In the genomic region with DNA sequence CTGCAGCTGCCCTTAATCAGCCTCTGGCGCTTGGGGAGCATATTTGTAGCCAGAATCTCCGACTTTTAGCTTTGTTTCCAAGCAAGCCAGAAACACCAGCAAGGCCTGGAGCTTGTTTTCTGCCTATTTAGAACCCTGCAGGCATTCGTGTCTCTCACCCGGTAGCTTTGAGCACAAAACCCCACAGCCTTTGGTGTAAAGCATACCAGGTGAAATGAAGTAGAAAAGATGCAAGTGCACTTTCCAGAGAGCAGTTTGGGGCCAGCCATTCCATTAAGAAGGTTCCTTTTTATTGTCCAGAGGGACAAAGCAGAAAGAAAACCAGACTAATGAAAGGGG, we compare ENCODE assay signal across 8 cellular contexts. TPM values are rescaled to one million over a fixed set of nuclear protein-coding genes. Genes with fewer than 3 reads are reported as not detected.
A peak's percentile ranks its signal among the peaks of the same experiment; 100 is the strongest.
DNase-seq lines count a peak whose midpoint lies in the region; ATAC-seq and TF ChIP-seq lines count a peak whose summit lies in the region.

No MANE protein-coding gene starts in this region.

- peak overlapping the region; percentile 97 to 100 (median 98) for H3K27ac Mint-ChIP-seq in CD14-positive monocyte

- H3K9ac ChIP-seq in mucosa of stomach (ENCODE audit: low read length): peak overlapping the region; percentile 46

- peaks cover 43% of the 10 kb centered on the region for H3K4me1 ChIP-seq in body of pancreas
- peaks cover 14% of the 10 kb centered on the region for H3K4me1 ChIP-seq in mucosa of stomach (ENCODE audit: control insufficient read depth, insufficient read depth, low read length)

- H3K36me3 Mint-ChIP-seq in CD14-positive monocyte: peaks cover 31 to 34% of the 10 kb centered on the region in 2 donors

- peak; percentile 3 for ATAC-seq in HG02759 (IDR thresholded peaks at IDR 0.05; ENCODE audit: unreplicated experiment)
- ATAC-seq in body of pancreas: no peak
- ATAC-seq in omental fat pad (ENCODE audit: low FRiP score): no peak

- DNase-seq in CD14-positive monocyte (ENCODE audit: low spot score): no peak
- no peak for DNase-seq in body of pancreas
- DNase-seq in kidney glomerular epithelial cell (lab: John Stamatoyannopoulos, UW): no peak
- DNase-seq in effector CD4-positive, alpha-beta T cell: no peak
- DNase-seq in germinal center (ENCODE audit: low spot score): no peak
- no peak for DNase-seq in omental fat pad (ENCODE audit: low spot score)

- peak overlapping the region; percentile 95 to 97 for H3K4me3 Mint-ChIP-seq in CD14-positive monocyte

- peaks cover 0 to 2% (median 0%) of the 10 kb centered on the region in 7 donors for H3K9me3 Mint-ChIP-seq in CD14-positive monocyte

- H3K9me3 ChIP-seq in body of pancreas: no peaks in the 10 kb centered on the region
- no peaks in the 10 kb centered on the region for H3K9me3 ChIP-seq in mucosa of stomach (ENCODE audit: control insufficient read depth, low read length)

- H3K36me3 ChIP-seq in body of pancreas (replicated peaks in 1 of 2; ENCODE audit: insufficient read depth in 1 of 2, low read depth in 2 of 2) (peaks cover 2 to 5% of the 10 kb centered on the region in 2 donors), mucosa of stomach (ENCODE audit: control insufficient read depth, insufficient read depth, low read length) (no peaks in the 10 kb centered on the region)

- H3K4me3 ChIP-seq in body of pancreas: peak overlapping the region; percentile 4 to 17
- peak overlapping the region; percentile 62 for H3K4me3 ChIP-seq in mucosa of stomach (ENCODE audit: low read length)

- H3K4me1 Mint-ChIP-seq in CD14-positive monocyte: peaks cover 62% of the 10 kb centered on the region

- no peaks in the 10 kb centered on the region for H3K27me3 Mint-ChIP-seq in CD14-positive monocyte (ENCODE audit: low read depth in 3 of 3)

- 1 to 3% methylated on average over 3 to 4 of the region's 4 CpGs for WGBS in body of pancreas, 2 donors

- intact Hi-C loops in CD14-positive monocyte (cut with micrococcal nuclease): loop anchor here (10.0 kb wide), 3 partner anchors 114 to 1184 kb away; no protein-coding TSS in a partner anchor
- intact Hi-C loops in body of pancreas (cut with DNase I): no loop called here

- H3K27ac ChIP-seq in body of pancreas: peak overlapping the region; percentile 78 to 93 (median 91)

- no peak for TF ChIP-seq POLR2A in body of pancreas (IDR thresholded peaks at IDR 0.05)

- H3K27me3 ChIP-seq in body of pancreas: no peaks in the 10 kb centered on the region
- no peaks in the 10 kb centered on the region for H3K27me3 ChIP-seq in mucosa of stomach (ENCODE audit: control insufficient read depth, insufficient read depth, low read length)

- TF ChIP-seq CTCF in CD14-positive monocyte (IDR thresholded peaks at IDR 0.05): no peak
- TF ChIP-seq CTCF in body of pancreas (IDR thresholded peaks at IDR 0.05): no peak
- TF ChIP-seq CTCF in omental fat pad (IDR thresholded peaks at IDR 0.05): no peak

RNA-seq across cellular contexts. Expression of a gene that starts 0.7 kb away (rescaled TPM):
- 10 to 100 TPM; 18.1 to 18.3 TPM for polyA plus RNA-seq in CD14-positive monocyte
- total RNA-seq in body of pancreas: 1 to 10 TPM; 2.6 to 3.6 TPM
- total RNA-seq in omental fat pad: 10 to 100 TPM in 1 of 4 donors, 1 to 10 TPM in 3; 3.7 to 16.6 (median 5.7) TPM

RNA-seq across cellular contexts. Expression of a gene that starts 0.8 kb away (rescaled TPM):
- 1 to 10 TPM; 2.0 to 3.9 TPM for polyA plus RNA-seq in CD14-positive monocyte
- total RNA-seq in body of pancreas: 1 to 10 TPM; 6.0 to 6.3 TPM
- 10 to 100 TPM in 1 of 4 donors, 1 to 10 TPM in 3; 3.5 to 16.7 (median 6.0) TPM for total RNA-seq in omental fat pad

RNA-seq across cellular contexts. Expression of a gene that starts 7.5 kb away (rescaled TPM):
- polyA plus RNA-seq in CD14-positive monocyte: under 1 TPM; 0.28 to 0.30 TPM
- total RNA-seq in body of pancreas (10 to 100 TPM in 1 of 2 donors, 1 to 10 TPM in 1; 3.6 to 15.3 TPM), omental fat pad (1 to 10 TPM; 1.8 to 8.8 (median 2.9) TPM)

RNA-seq across cellular contexts. Expression of a gene that starts 17.3 kb away (rescaled TPM):
- polyA plus RNA-seq in CD14-positive monocyte: 1 to 10 TPM; 1.3 to 3.0 TPM
- total RNA-seq in body of pancreas: under 1 TPM; 0.26 to 0.33 TPM
- 1 to 10 TPM in 3 of 4 donors, under 1 TPM in 1; 0.60 to 4.1 (median 1.6) TPM for total RNA-seq in omental fat pad
